9 cellular contexts compared by ENCODE assay signal in the genomic region with DNA sequence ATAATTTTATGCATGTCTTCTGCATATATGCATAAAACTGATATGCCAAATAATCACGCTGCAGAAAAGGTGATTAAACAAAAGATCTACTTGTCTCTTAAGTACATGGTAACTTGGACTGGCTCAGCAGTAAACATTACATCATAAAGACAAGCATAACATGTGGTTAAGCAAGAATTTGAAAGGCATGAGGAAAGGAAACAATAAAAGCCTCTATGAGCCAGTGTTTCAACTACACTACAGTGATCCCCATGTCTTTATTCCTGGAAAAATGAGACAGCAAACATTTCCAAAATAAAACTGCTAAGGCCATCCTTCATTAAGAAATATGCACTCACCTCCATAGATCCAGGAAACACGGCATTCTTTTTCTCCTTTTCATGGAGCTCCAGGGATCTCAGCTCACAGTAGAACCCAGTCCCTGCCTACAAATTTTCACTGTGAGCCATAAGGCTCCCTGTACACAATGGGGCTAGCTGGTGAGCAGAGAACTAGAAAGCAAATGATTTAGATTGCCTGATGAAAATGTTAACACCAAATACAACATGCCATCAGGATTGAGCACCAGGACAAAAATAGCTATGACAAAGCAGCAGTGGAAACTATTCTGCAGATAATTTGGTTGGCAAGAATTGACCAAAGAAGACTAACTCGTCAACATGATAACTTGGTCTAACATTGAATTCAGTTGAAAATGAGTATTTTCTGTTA.
DNase-seq lines count a peak whose midpoint lies in the region; ATAC-seq, FAIRE-seq and TF ChIP-seq lines count a peak whose summit lies in the region.
"Had no signal": no experiment of that assay in that cellular context is flagged by ENCODE, and none has a peak within 500 bp of the region (broad histone marks: within the 10 kb centered on the region; RNA-seq: fewer than 3 reads in every experiment).

No MANE protein-coding gene starts in this region.

- CTCF ChIA-PET in T-cell (lab: Charles Lee), result interaction anchor here in 1 of 2 donors (0.6 kb wide), 1 partner anchor 17 kb away, joined by 3 read pairs; no protein-coding TSS in a partner anchor
- CTCF ChIA-PET in activated CD4-positive, alpha-beta memory T cell treated with anti-CD3 and anti-CD28 coated beads for 36 hours (lab: Charles Lee), result no interaction called here

- H3K4me3 Mint-ChIP-seq in T-cell, result no peak overlapping the region
- no peak overlapping the region for H3K4me3 Mint-ChIP-seq in endothelial cell (ENCODE audit: unreplicated experiment)
- no peak overlapping the region for H3K4me3 Mint-ChIP-seq in activated CD4-positive, alpha-beta memory T cell treated with anti-CD3 and anti-CD28 coated beads for 36 hours

- H3K9me3 Mint-ChIP-seq in T-cell, result peaks cover 9 to 19% (median 12%) of the 10 kb centered on the region in 3 donors
- H3K9me3 Mint-ChIP-seq in endothelial cell (ENCODE audit: unreplicated experiment), result no peaks in the 10 kb centered on the region
- peaks cover 16% of the 10 kb centered on the region for H3K9me3 Mint-ChIP-seq in activated CD4-positive, alpha-beta memory T cell treated with anti-CD3 and anti-CD28 coated beads for 36 hours

- H3K36me3 Mint-ChIP-seq in T-cell (no peaks in the 10 kb centered on the region), endothelial cell (ENCODE audit: low read depth, unreplicated experiment) (no peaks in the 10 kb centered on the region)
- no peaks in the 10 kb centered on the region for H3K36me3 Mint-ChIP-seq in activated CD4-positive, alpha-beta memory T cell treated with anti-CD3 and anti-CD28 coated beads for 36 hours

- ATAC-seq in T-cell (replicated peaks in 1 of 4), result no peak

- DNase-seq in HCEC 1CT (peak; percentile 80), RCC 7860 (ENCODE audit: low spot score) (peak; percentile 43), fibroblast of peridontal ligament (ENCODE audit: extremely low read depth) (peak; percentile 93), skeletal muscle cell (ENCODE audit: low read depth) (peak; percentile 83), T-cell (no peak), endothelial cell (ENCODE audit: low spot score) (no peak), activated gamma-delta T cell treated with Interleukin-2 at 50 U/mL for 16 hours (no peak)
- DNase-seq in activated CD4-positive, alpha-beta memory T cell treated with anti-CD3 and anti-CD28 coated beads for 36 hours, result no peak
- DNase-seq: activated naive CD4-positive, alpha-beta T cell treated with Interleukin-2 at 50 U/mL for 16 hours had no signal

- H3K4me3 ChIP-seq in skeletal muscle cell (ENCODE audit: low read depth, low read length), result no peak overlapping the region

- H3K27ac Mint-ChIP-seq in T-cell (no peak overlapping the region), endothelial cell (ENCODE audit: unreplicated experiment) (no peak overlapping the region)
- no peak overlapping the region for H3K27ac Mint-ChIP-seq in activated CD4-positive, alpha-beta memory T cell treated with anti-CD3 and anti-CD28 coated beads for 36 hours

- H3K4me1 Mint-ChIP-seq in T-cell (no peaks in the 10 kb centered on the region), endothelial cell (ENCODE audit: unreplicated experiment) (no peaks in the 10 kb centered on the region)
- no peaks in the 10 kb centered on the region for H3K4me1 Mint-ChIP-seq in activated CD4-positive, alpha-beta memory T cell treated with anti-CD3 and anti-CD28 coated beads for 36 hours (ENCODE audit: low read depth)

- TF ChIP-seq CTCF in endothelial cell (IDR thresholded peaks at IDR 0.05; ENCODE audit: unreplicated experiment), result no peak

- H3K27me3 Mint-ChIP-seq in T-cell, result no peaks in the 10 kb centered on the region
- no peaks in the 10 kb centered on the region for H3K27me3 Mint-ChIP-seq in endothelial cell (ENCODE audit: unreplicated experiment)
- H3K27me3 Mint-ChIP-seq in activated CD4-positive, alpha-beta memory T cell treated with anti-CD3 and anti-CD28 coated beads for 36 hours, result no peaks in the 10 kb centered on the region

- POLR2A ChIA-PET in T-cell (lab: Charles Lee), result no interaction called here
- POLR2A ChIA-PET in activated CD4-positive, alpha-beta memory T cell treated with anti-CD3 and anti-CD28 coated beads for 36 hours (lab: Charles Lee), result no interaction called here

- intact Hi-C loops in activated CD4-positive, alpha-beta memory T cell treated with anti-CD3 and anti-CD28 coated beads for 36 hours (cut with micrococcal nuclease), result no loop called here

- no peak for FAIRE-seq in RCC 7860 (lab: Jason Lieb, UNC)

Comparison
In these comparisons a context has a peak if more than half of its experiments do, and no peak if none do; other contexts are left out.
1. DNase-seq: peak in HCEC 1CT (single experiment), RCC 7860 (single experiment), fibroblast of peridontal ligament (single experiment) and skeletal muscle cell (single experiment); none in T-cell (0 of 34), endothelial cell (single experiment), activated CD4-positive, alpha-beta memory T cell treated with anti-CD3 and anti-CD28 coated beads for 36 hours (single experiment) and activated gamma-delta T cell treated with Interleukin-2 at 50 U/mL for 16 hours (single experiment).